In genomic region chr7:149598721-149599308, GRCh38 we compare ENCODE assay signal across 8 cellular contexts.
DNase-seq lines count a peak whose midpoint lies in the region; ATAC-seq, FAIRE-seq and TF ChIP-seq lines count a peak whose summit lies in the region.

No MANE protein-coding gene starts in this region.

- DNase-seq in NCI-H748 (lab: John Stamatoyannopoulos, UW; ENCODE audit: unreplicated experiment) (peak; percentile 31), NCI-H748 treated with DMSO at 0.1 percent for 48 hours (lab: John Stamatoyannopoulos, UW) (no peak), left ventricle myocardium inferior (no peak), urothelium cell line (ENCODE audit: low spot score) (peak; percentile 1)
- no peak for DNase-seq in effector memory CD4-positive, alpha-beta T cell
- DNase-seq in activated naive CD4-positive, alpha-beta T cell (lab: John Stamatoyannopoulos, UW), result no peak

- intact Hi-C loops in left ventricle myocardium inferior (cut with micrococcal nuclease), result no loop called here

- H3K27ac ChIP-seq in left ventricle myocardium inferior (replicated peaks), result peak overlapping the region; percentile 19
- no peak overlapping the region for H3K27ac ChIP-seq in effector memory CD4-positive, alpha-beta T cell (ENCODE audit: insufficient read depth, low read length, poor library complexity, severe bottlenecking)

- H3K27me3 ChIP-seq in left ventricle myocardium inferior (ENCODE audit: low read depth), result no peaks in the 10 kb centered on the region
- no peaks in the 10 kb centered on the region for H3K27me3 ChIP-seq in effector memory CD4-positive, alpha-beta T cell (replicated peaks; ENCODE audit: control insufficient read depth, insufficient read depth, low read length, poor library complexity, severe bottlenecking)

- no peak overlapping the region for H3K4me3 ChIP-seq in WI38 (ENCODE audit: low read depth, low read length)
- no peak overlapping the region for H3K4me3 ChIP-seq in left ventricle myocardium inferior
- H3K4me3 ChIP-seq in effector memory CD4-positive, alpha-beta T cell (ENCODE audit: insufficient read depth, low read depth, low read length, poor library complexity, severe bottlenecking), result no peak overlapping the region

- peaks cover 57% of the 10 kb centered on the region for H3K36me3 ChIP-seq in left ventricle myocardium inferior
- H3K36me3 ChIP-seq in effector memory CD4-positive, alpha-beta T cell (ENCODE audit: control insufficient read depth, insufficient read depth, low read length), result peaks cover 8% of the 10 kb centered on the region

- H3K9me3 ChIP-seq in left ventricle myocardium inferior (replicated peaks), result no peaks in the 10 kb centered on the region
- H3K9me3 ChIP-seq in effector memory CD4-positive, alpha-beta T cell (ENCODE audit: control insufficient read depth, low read length), result no peaks in the 10 kb centered on the region

- TF ChIP-seq CTCF in WI38 (IDR thresholded peaks at IDR 0.05; ENCODE audit: low read depth, low read length) (peak; percentile 46), left ventricle myocardium inferior (IDR thresholded peaks at IDR 0.05; ENCODE audit: borderline replicate concordance) (peak; percentile 57)

- peaks cover 29% of the 10 kb centered on the region for H3K4me1 ChIP-seq in left ventricle myocardium inferior
- peaks cover 4% of the 10 kb centered on the region for H3K4me1 ChIP-seq in effector memory CD4-positive, alpha-beta T cell (ENCODE audit: control insufficient read depth, insufficient read depth, low read length, poor library complexity, severe bottlenecking)

- ATAC-seq in HG03095 (IDR thresholded peaks at IDR 0.05; ENCODE audit: unreplicated experiment), result peak; percentile 37

- no peak for FAIRE-seq in urothelium cell line (lab: Jason Lieb, UNC)

Comparison
In these comparisons a context has a peak if more than half of its experiments do, and no peak if none do; other contexts are left out.
1. DNase-seq: peak in NCI-H748 (single experiment) and urothelium cell line (single experiment); none in NCI-H748 treated with DMSO at 0.1 percent for 48 hours (single experiment), left ventricle myocardium inferior (single experiment), effector memory CD4-positive, alpha-beta T cell (0 of 3) and activated naive CD4-positive, alpha-beta T cell (0 of 4).